14 cellular contexts compared by ENCODE assay signal in the genomic region with DNA sequence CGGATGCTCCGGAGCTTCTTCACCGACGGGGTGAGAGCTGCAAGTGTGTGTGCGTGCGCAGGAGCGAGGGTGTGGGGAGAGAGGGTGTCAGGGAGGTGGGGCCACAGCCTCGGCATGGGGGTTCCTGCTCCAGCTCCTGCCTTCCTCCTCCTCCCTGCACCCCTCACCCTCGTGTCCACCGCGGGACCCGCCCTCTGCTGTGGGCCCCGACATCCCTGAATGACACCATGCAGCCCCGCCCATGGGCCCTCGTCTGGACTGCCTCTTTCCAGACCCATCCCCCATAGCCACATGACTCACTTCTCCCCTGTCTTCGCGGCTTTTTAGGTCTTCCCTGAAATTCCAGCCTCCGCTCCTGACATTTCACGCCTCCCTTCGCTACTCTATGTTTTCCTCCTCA. TPM values are rescaled to one million over a fixed set of nuclear protein-coding genes. Genes with fewer than 3 reads are reported as not detected.
DNase-seq lines count a peak whose midpoint lies in the region; ATAC-seq and TF ChIP-seq lines count a peak whose summit lies in the region.
"Had no signal": no experiment of that assay in that cellular context is flagged by ENCODE, and none has a peak within 500 bp of the region (broad histone marks: within the 10 kb centered on the region; RNA-seq: fewer than 3 reads in every experiment).

No MANE protein-coding gene starts in this region.

- no peak for TF ChIP-seq RAD21 in SK-N-SH (IDR thresholded peaks at IDR 0.05; ENCODE audit: low read length)

- CTCF ChIA-PET in SK-N-SH (lab: Yijun Ruan, JAX): no interaction called here

- peaks cover 17% of the 10 kb centered on the region for H4K20me1 ChIP-seq in SK-N-SH (ENCODE audit: insufficient read depth)

- H3K4me3 ChIP-seq in SK-N-SH (ENCODE audit: low read depth in 2 of 2, low read length in 1 of 2) (no peak overlapping the region), cardiac fibroblast (replicated peaks in 1 of 2; ENCODE audit: low read depth in 2 of 2, low read length in 2 of 2) (no peak overlapping the region), uterus (no peak overlapping the region)
- H3K4me3 ChIP-seq: adrenal gland had no signal

- H3K27ac Mint-ChIP-seq in immature natural killer cell: no peak overlapping the region

- no peaks in the 10 kb centered on the region for H3K9me3 Mint-ChIP-seq in immature natural killer cell

- ATAC-seq in SK-N-SH treated with all-trans-retinoic acid at 6 μM for 48 hours: no peak

- WGBS in SK-N-SH (ENCODE audit: low lambda C conversion rate): 87% methylated on average over 15 of the region's 20 CpGs

- H3K9ac ChIP-seq in SK-N-SH: no peak overlapping the region

- DNase-seq in SK-N-SH: no peak
- peak; percentile 57 to 67 for DNase-seq in cardiac fibroblast (ENCODE audit: low read depth in 2 of 2)
- peak; percentile 76 for DNase-seq in iris pigment epithelial cell (ENCODE audit: low read depth)
- DNase-seq in uterus: peak; percentile 63 to 70
- no peak for DNase-seq in NCI-H446 treated with DMSO at 0.1 percent for 48 hours (lab: John Stamatoyannopoulos, UW)
- no peak for DNase-seq in immature natural killer cell
- DNase-seq in activated CD8-positive, alpha-beta memory T cell treated with anti-CD3 and anti-CD28 coated beads, Interleukin-2, amount 50 U/mL, for 4 hours: no peak
- DNase-seq: adrenal gland; DMS153; effector memory CD4-positive, alpha-beta T cell; NCI-H1105 had no signal

- H3K36me3 Mint-ChIP-seq in immature natural killer cell: no peaks in the 10 kb centered on the region

- POLR2A ChIA-PET in SK-N-SH (lab: Yijun Ruan, JAX): no interaction called here

- TF ChIP-seq CTCF in SK-N-SH (IDR thresholded peaks at IDR 0.05): no peak
- no peak for TF ChIP-seq CTCF in cardiac fibroblast (IDR thresholded peaks at IDR 0.05; ENCODE audit: low read depth, low read length)
- TF ChIP-seq CTCF in uterus (IDR thresholded peaks at IDR 0.05): no peak

- H3K4me1 ChIP-seq in SK-N-SH (ENCODE audit: control insufficient read depth in 1 of 2, insufficient read depth in 2 of 2, low read depth in 1 of 2, low read length in 1 of 2) (peaks cover 0 to 9% of the 10 kb centered on the region in 2 experiments; a peak in 1 of 4 replicates), uterus (peaks cover 6 to 25% of the 10 kb centered on the region in 2 donors)

- H3K36me3 ChIP-seq in SK-N-SH (replicated peaks in 1 of 2; ENCODE audit: control insufficient read depth in 1 of 2, insufficient read depth in 2 of 2, low read length in 1 of 2) (peaks cover 30 to 44% of the 10 kb centered on the region in 2 experiments), uterus (no peaks in the 10 kb centered on the region)

- H3K4me2 ChIP-seq in SK-N-SH: no peak overlapping the region

- TF ChIP-seq POLR2A in uterus (IDR thresholded peaks at IDR 0.05): no peak

- H3K9me2 ChIP-seq in SK-N-SH: no peaks in the 10 kb centered on the region

- H2AFZ ChIP-seq in SK-N-SH (ENCODE audit: low read depth): no peak overlapping the region

- H3K4me3 Mint-ChIP-seq in immature natural killer cell: no peak overlapping the region

- intact Hi-C loops in uterus (cut with DNase I; ENCODE audit: low total_unique reads): no loop called here

- H3K9me3 ChIP-seq in SK-N-SH (no peaks in the 10 kb centered on the region), uterus (no peaks in the 10 kb centered on the region)
- H3K9me3 ChIP-seq: adrenal gland had no signal

- no peaks in the 10 kb centered on the region for H3K27me3 ChIP-seq in SK-N-SH (ENCODE audit: insufficient read depth)
- H3K27me3 ChIP-seq in uterus: no peaks in the 10 kb centered on the region
- H3K27me3 ChIP-seq: adrenal gland had no signal

- peaks cover 64% of the 10 kb centered on the region for H3K79me2 ChIP-seq in SK-N-SH (ENCODE audit: insufficient read depth)

- H3K27ac ChIP-seq in SK-N-SH (ENCODE audit: low read depth in 2 of 2, low read length in 1 of 2) (no peak overlapping the region), uterus (peak overlapping the region; percentile 19 to 35)
- H3K27ac ChIP-seq: 22Rv1, adrenal gland, VCaP had no signal

- peaks cover 2 to 10% (median 2%) of the 10 kb centered on the region in 3 donors for H3K27me3 Mint-ChIP-seq in immature natural killer cell (ENCODE audit: low read depth in 3 of 3)

- no peaks in the 10 kb centered on the region for H3K4me1 Mint-ChIP-seq in immature natural killer cell

- peaks cover 4% of the 10 kb centered on the region for H3F3A ChIP-seq in SK-N-SH (replicated peaks; ENCODE audit: insufficient read depth)

- no peak for TF ChIP-seq EP300 in SK-N-SH (IDR thresholded peaks at IDR 0.05; ENCODE audit: borderline replicate concordance in 1 of 2, low read depth in 1 of 2, low read length in 1 of 2)

TF ChIP-seq in SK-N-SH, 30 proteins besides CTCF, POLR2A, EP300 and RAD21:
- TF ChIP-seq JUND (IDR thresholded peaks at IDR 0.05) (no peak), FOSL2 (IDR thresholded peaks at IDR 0.05; ENCODE audit: borderline replicate concordance, low read depth) (peak; percentile 13; the same call in 1 of the 2 replicates)
TF ChIP-seq in SK-N-SH: peak in this region for 1.

TF ChIP-seq in SK-N-SH treated with all-trans-retinoic acid at 6 μM for 48 hours, 23 proteins besides CTCF, POLR2A, EP300 and RAD21:
- TF ChIP-seq POU6F1 (CRISPR knock-in tag; IDR thresholded peaks at IDR 0.05; ENCODE audit: borderline replicate concordance, low read depth): no peak
- TF ChIP-seq CREB5 (CRISPR knock-in tag; IDR thresholded peaks at IDR 0.05; ENCODE audit: low read depth): no peak
- TF ChIP-seq, protein P1, sequence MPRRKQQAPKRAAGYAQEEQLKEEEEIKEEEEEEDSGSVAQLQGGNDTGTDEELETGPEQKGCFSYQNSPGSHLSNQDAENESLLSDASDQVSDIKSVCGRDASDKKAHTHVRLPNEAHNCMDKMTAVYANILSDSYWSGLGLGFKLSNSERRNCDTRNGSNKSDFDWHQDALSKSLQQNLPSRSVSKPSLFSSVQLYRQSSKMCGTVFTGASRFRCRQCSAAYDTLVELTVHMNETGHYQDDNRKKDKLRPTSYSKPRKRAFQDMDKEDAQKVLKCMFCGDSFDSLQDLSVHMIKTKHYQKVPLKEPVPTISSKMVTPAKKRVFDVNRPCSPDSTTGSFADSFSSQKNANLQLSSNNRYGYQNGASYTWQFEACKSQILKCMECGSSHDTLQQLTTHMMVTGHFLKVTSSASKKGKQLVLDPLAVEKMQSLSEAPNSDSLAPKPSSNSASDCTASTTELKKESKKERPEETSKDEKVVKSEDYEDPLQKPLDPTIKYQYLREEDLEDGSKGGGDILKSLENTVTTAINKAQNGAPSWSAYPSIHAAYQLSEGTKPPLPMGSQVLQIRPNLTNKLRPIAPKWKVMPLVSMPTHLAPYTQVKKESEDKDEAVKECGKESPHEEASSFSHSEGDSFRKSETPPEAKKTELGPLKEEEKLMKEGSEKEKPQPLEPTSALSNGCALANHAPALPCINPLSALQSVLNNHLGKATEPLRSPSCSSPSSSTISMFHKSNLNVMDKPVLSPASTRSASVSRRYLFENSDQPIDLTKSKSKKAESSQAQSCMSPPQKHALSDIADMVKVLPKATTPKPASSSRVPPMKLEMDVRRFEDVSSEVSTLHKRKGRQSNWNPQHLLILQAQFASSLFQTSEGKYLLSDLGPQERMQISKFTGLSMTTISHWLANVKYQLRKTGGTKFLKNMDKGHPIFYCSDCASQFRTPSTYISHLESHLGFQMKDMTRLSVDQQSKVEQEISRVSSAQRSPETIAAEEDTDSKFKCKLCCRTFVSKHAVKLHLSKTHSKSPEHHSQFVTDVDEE (CRISPR knock-in tag; IDR thresholded peaks at IDR 0.05): no peak
- TF ChIP-seq TCF4 (CRISPR knock-in tag; IDR thresholded peaks at IDR 0.05; ENCODE audit: borderline replicate concordance): no peak
- no peak for TF ChIP-seq ZNF70 (CRISPR knock-in tag; IDR thresholded peaks at IDR 0.05)
- TF ChIP-seq SNAI2 (CRISPR knock-in tag; IDR thresholded peaks at IDR 0.05): no peak
- no peak for TF ChIP-seq ZC3H10 (CRISPR knock-in tag; IDR thresholded peaks at IDR 0.05)
- TF ChIP-seq ESRRG (CRISPR knock-in tag; IDR thresholded peaks at IDR 0.05): no peak
- TF ChIP-seq TOX (CRISPR knock-in tag; IDR thresholded peaks at IDR 0.05; ENCODE audit: borderline replicate concordance): no peak
- TF ChIP-seq BACH2 (CRISPR knock-in tag; IDR thresholded peaks at IDR 0.05; ENCODE audit: borderline replicate concordance): no peak

RNA-seq across cellular contexts. Expression of gene ARHGAP23, which starts 41.6 kb away (rescaled TPM):
- polyA plus RNA-seq in SK-N-SH (2012; rRNA removed) (10.6 and 19.2 TPM in 2 replicates), immature natural killer cell (not detected)
- polyA plus RNA-seq in SK-N-SH (2012; cell fraction: cytosol; rRNA removed): 14.2 and 19.1 TPM in 2 replicates
- polyA plus RNA-seq in SK-N-SH (2012; cell fraction: nucleus; rRNA removed): 31.5 and 36.7 TPM in 2 replicates
- total RNA-seq in uterus: 100 to 1,000 TPM in 1 of 4 donors, 10 to 100 TPM in 1, 1 to 10 TPM in 2; 2.6 to 119 (median 15.2) TPM

Comparison
In these comparisons a context has a peak if more than half of its experiments do, and no peak if none do; other contexts are left out.
1. DNase-seq: peak in cardiac fibroblast (2 of 2), iris pigment epithelial cell (single experiment) and uterus (2 of 2); none in SK-N-SH (single experiment), NCI-H446 treated with DMSO at 0.1 percent for 48 hours (single experiment), immature natural killer cell (0 of 3) and activated CD8-positive, alpha-beta memory T cell treated with anti-CD3 and anti-CD28 coated beads, Interleukin-2, amount 50 U/mL, for 4 hours (single experiment).
2. H3K27ac ChIP-seq: peak in uterus (2 of 2); none in SK-N-SH (0 of 2).
3. RNA of gene ARHGAP23, which starts 41.6 kb away (polyA plus RNA-seq): 10.6 to 36.7 TPM in SK-N-SH; not detected in immature natural killer cell; every median in the first group is over 10 times any median in the second.